13 cellular contexts compared by ENCODE assay signal in genomic region chr7:10237306-10237705, GRCh38.
DNase-seq lines count a peak whose midpoint lies in the region; ATAC-seq and TF ChIP-seq lines count a peak whose summit lies in the region.
"Had no signal": no experiment of that assay in that cellular context is flagged by ENCODE, and none has a peak within 500 bp of the region (broad histone marks: within the 10 kb centered on the region; RNA-seq: fewer than 3 reads in every experiment).

No MANE protein-coding gene starts in this region.

- H3K9me3 ChIP-seq in liver (ENCODE audit: control insufficient read depth in 4 of 4, low read length in 3 of 4) = no peaks in the 10 kb centered on the region
- no peaks in the 10 kb centered on the region for H3K9me3 ChIP-seq in lower lobe of right lung
- H3K9me3 ChIP-seq in A673 (ENCODE audit: low read depth, low read length, poor library complexity, severe bottlenecking) = no peaks in the 10 kb centered on the region
- H3K9me3 ChIP-seq: BLaER1 had no signal

- WGBS in liver = 43% methylated on average over 2 of the region's 2 CpGs

- no peak for TF ChIP-seq CTCF in liver (IDR thresholded peaks at IDR 0.05; ENCODE audit: low read depth, low read length, missing input control)
- TF ChIP-seq CTCF in lower lobe of right lung (IDR thresholded peaks at IDR 0.05) = no peak
- no peak for TF ChIP-seq CTCF in A673 (conservative IDR thresholded peaks at IDR 0.05; ENCODE audit: low read depth, low read length)

- TF ChIP-seq RAD21 in liver (IDR thresholded peaks at IDR 0.05) = no peak

- DNase-seq in D341Med (ENCODE audit: low spot score) = peak; percentile 37
- peak; percentile 78 for DNase-seq in RKO (ENCODE audit: low spot score)
- peak; percentile 14 for DNase-seq in epithelial cell of prostate (ENCODE audit: low read depth, low spot score)
- no peak for DNase-seq in GOT3 (lab: John Stamatoyannopoulos, UW)
- DNase-seq in lower lobe of right lung = no peak
- DNase-seq in A673 (ENCODE audit: low spot score) = no peak
- no peak for DNase-seq in ureter (ENCODE audit: low spot score)
- DNase-seq: activated CD8-positive, alpha-beta memory T cell treated with anti-CD3 and anti-CD28 coated beads, Interleukin-2, amount 10 ng/mL, durations not matched to agents 7 days and 5 days; KBM-7; NCI-H2081 treated with DMSO at 0.1 percent for 48 hours; stimulated activated CD4-positive, alpha-beta T cell treated with anti-CD3 and anti-CD28 coated beads, Interleukin-15, amount 100 ng/mL, for 24 hours had no signal

- H3K27ac ChIP-seq in epithelial cell of prostate (no peak overlapping the region), liver (ENCODE audit: low read depth in 1 of 2, low read length in 2 of 2) (no peak overlapping the region), lower lobe of right lung (no peak overlapping the region), A673 (ENCODE audit: low read depth, low read length, poor library complexity, severe bottlenecking) (no peak overlapping the region)
- H3K27ac ChIP-seq: BLaER1 had no signal

- H3K4me1 ChIP-seq in liver (ENCODE audit: control insufficient read depth in 4 of 4, insufficient read depth in 4 of 4, low read length in 3 of 4) (no peaks in the 10 kb centered on the region), lower lobe of right lung (peaks cover 8% of the 10 kb centered on the region), A673 (ENCODE audit: insufficient read depth, low read length, poor library complexity, severe bottlenecking) (no peaks in the 10 kb centered on the region)

- BruUV-seq in A673 (replicated peaks; lab: Mats Ljungman, UMichigan) = no TSS peak

- H3K27me3 ChIP-seq in liver (ENCODE audit: control insufficient read depth in 4 of 4, insufficient read depth in 4 of 4, low read length in 3 of 4) = no peaks in the 10 kb centered on the region
- H3K27me3 ChIP-seq in lower lobe of right lung (ENCODE audit: low read depth) = no peaks in the 10 kb centered on the region
- no peaks in the 10 kb centered on the region for H3K27me3 ChIP-seq in A673 (replicated peaks; ENCODE audit: insufficient read depth, low read depth, low read length, poor library complexity)
- H3K27me3 ChIP-seq: BLaER1 had no signal

- CTCF ChIA-PET in A673 (lab: Charles Lee) = no interaction called here

- POLR2A ChIA-PET in A673 (lab: Charles Lee; ENCODE audit: low non-redundant PET) = no interaction called here

- H3K36me3 ChIP-seq in liver (ENCODE audit: control insufficient read depth in 4 of 4, insufficient read depth in 3 of 4, low read depth in 1 of 4, low read length in 3 of 4) (no peaks in the 10 kb centered on the region), lower lobe of right lung (no peaks in the 10 kb centered on the region), A673 (ENCODE audit: insufficient read depth, low read length, poor library complexity, severe bottlenecking) (no peaks in the 10 kb centered on the region)
- H3K36me3 ChIP-seq: BLaER1 had no signal

- no peak overlapping the region for H3K9ac ChIP-seq in liver (ENCODE audit: low read depth in 1 of 2, low read length in 2 of 2)
- H3K9ac ChIP-seq: BLaER1 had no signal

- no peak for ATAC-seq in lower lobe of right lung
- ATAC-seq: activated CD8-positive, alpha-beta memory T cell treated with anti-CD3 and anti-CD28 coated beads, Interleukin-2, amount 10 ng/mL, durations not matched to agents 7 days and 5 days had no signal

- intact Hi-C loops in lower lobe of right lung (cut with DNase I) = no loop called here
- intact Hi-C loops in A673 (cut with micrococcal nuclease; ENCODE audit: unreplicated experiment) = no loop called here

- H3K4me3 ChIP-seq in liver (ENCODE audit: low read depth in 1 of 3, low read length in 3 of 3) (no peak overlapping the region), lower lobe of right lung (no peak overlapping the region), A673 (ENCODE audit: low read depth, low read length, poor library complexity, severe bottlenecking) (no peak overlapping the region)
- H3K4me3 ChIP-seq: BLaER1 had no signal

TF ChIP-seq in liver, 16 proteins besides CTCF, POLR2A, EP300 and RAD21:
- TF ChIP-seq MAX (IDR thresholded peaks at IDR 0.05) (no peak), FOXA1 (IDR thresholded peaks at IDR 0.05) (no peak), FOXA2 (IDR thresholded peaks at IDR 0.05) (peak; percentile 10), SP1 (IDR thresholded peaks at IDR 0.05) (no peak), HNF4A (conservative IDR thresholded peaks at IDR 0.05) (peak in 1 of 2 donors; percentile 28), TAF1 (conservative IDR thresholded peaks at IDR 0.05) (no peak), NR2F2 (IDR thresholded peaks at IDR 0.05) (no peak), HNF4G (IDR thresholded peaks at IDR 0.05) (no peak), GABPA (IDR thresholded peaks at IDR 0.05 in 1 of 2, conservative IDR thresholded peaks at IDR 0.05 in 1 of 2) (no peak), YY1 (IDR thresholded peaks at IDR 0.05) (no peak), ATF3 (IDR thresholded peaks at IDR 0.05) (peak; percentile 33), RXRA (IDR thresholded peaks at IDR 0.05) (peak in 1 of 2 donors; percentile 15), JUND (IDR thresholded peaks at IDR 0.05) (peak; percentile 90 to 96), REST (IDR thresholded peaks at IDR 0.05) (no peak), EGR1 (IDR thresholded peaks at IDR 0.05; ENCODE audit: low read depth in 2 of 2) (peak in 1 of 2 donors; percentile 36)

Comparison
In these comparisons a context has a peak if more than half of its experiments do, and no peak if none do; other contexts are left out.
1. DNase-seq: peak in D341Med (single experiment), RKO (single experiment) and epithelial cell of prostate (single experiment); none in GOT3 (single experiment), lower lobe of right lung (single experiment), A673 (single experiment) and ureter (single experiment).